ENCODE assay signal across 18 cellular contexts in genomic region chr3:159346504-159346903, GRCh38.
DNase-seq lines count a peak whose midpoint lies in the region; ATAC-seq and TF ChIP-seq lines count a peak whose summit lies in the region.
"Had no signal": no experiment of that assay in that cellular context is flagged by ENCODE, and none has a peak within 500 bp of the region (broad histone marks: within the 10 kb centered on the region; RNA-seq: fewer than 3 reads in every experiment).

No MANE protein-coding gene starts in this region.

- peaks cover 13% of the 10 kb centered on the region; the same call in 1 of the 2 replicates for H3K27me3 ChIP-seq in GM23248 (replicated peaks; ENCODE audit: insufficient read depth)
- H3K27me3 ChIP-seq in PC-3 (ENCODE audit: low read length) = no peaks in the 10 kb centered on the region
- peaks cover 22% of the 10 kb centered on the region for H3K27me3 ChIP-seq in foreskin keratinocyte
- H3K27me3 ChIP-seq: BE2C had no signal

- H2AFZ ChIP-seq in GM23248 (no peak overlapping the region), PC-3 (ENCODE audit: low read length) (no peak overlapping the region)
- H2AFZ ChIP-seq: GM23338 had no signal

- intact Hi-C loops in PC-3 (cut with micrococcal nuclease) (no loop called here), posterior cingulate gyrus (cut with DNase I) (no loop called here)

- H4K20me1 ChIP-seq in GM23248 (ENCODE audit: insufficient read depth) (no peaks in the 10 kb centered on the region), PC-3 (ENCODE audit: low read length) (no peaks in the 10 kb centered on the region)

- H3K36me3 ChIP-seq in GM23248 (ENCODE audit: low read depth) = no peaks in the 10 kb centered on the region
- no peaks in the 10 kb centered on the region for H3K36me3 ChIP-seq in PC-3 (ENCODE audit: low read depth, low read length)
- H3K36me3 ChIP-seq: BE2C had no signal

- no peaks in the 10 kb centered on the region for H3K9me3 ChIP-seq in GM23248 (ENCODE audit: low read depth)
- H3K9me3 ChIP-seq in PC-3 (ENCODE audit: low read length) = no peaks in the 10 kb centered on the region
- H3K9me3 ChIP-seq: BE2C, Caco-2 had no signal

- peak; percentile 20; the same call in 1 of the 2 replicates for TF ChIP-seq CTCF in C4-2B (conservative IDR thresholded peaks at IDR 0.05)
- no peak; the same call in 1 of the 2 replicates for TF ChIP-seq CTCF in PC-3 (conservative IDR thresholded peaks at IDR 0.05; ENCODE audit: low read depth, low read length)
- TF ChIP-seq CTCF in foreskin keratinocyte (conservative IDR thresholded peaks at IDR 0.05) = peak; percentile 22

- POLR2A ChIA-PET in PC-3 (lab: Charles Lee; ENCODE audit: unreplicated experiment) = no interaction called here

- ATAC-seq in PC-3 (no peak), foreskin keratinocyte (no peak)
- ATAC-seq: GM12878, GM23338, K562 had no signal

- H3K9me2 ChIP-seq in GM23248 (ENCODE audit: insufficient read depth) (no peaks in the 10 kb centered on the region), PC-3 (replicated peaks; ENCODE audit: low read length) (no peaks in the 10 kb centered on the region)

- H3F3A ChIP-seq in GM23248 (ENCODE audit: insufficient read depth) (no peaks in the 10 kb centered on the region), PC-3 (ENCODE audit: low read length, unreplicated experiment) (no peaks in the 10 kb centered on the region)

- BruUV-seq in PC-3 (replicated peaks; lab: Mats Ljungman, UMichigan) = no TSS peak

- in situ Hi-C loops in GM23248 (cut with MboI) = no loop called here

- H3K4me2 ChIP-seq in GM23248 (ENCODE audit: unreplicated experiment) (no peak overlapping the region), PC-3 (ENCODE audit: low read length) (no peak overlapping the region)
- H3K4me2 ChIP-seq: GM23338 had no signal

- CTCF ChIA-PET in PC-3 (lab: Charles Lee) = no interaction called here

- H3K4me1 ChIP-seq in GM23248 (ENCODE audit: insufficient read depth) (no peaks in the 10 kb centered on the region), PC-3 (ENCODE audit: insufficient read depth, low read length) (no peaks in the 10 kb centered on the region), foreskin keratinocyte (no peaks in the 10 kb centered on the region)
- H3K4me1 ChIP-seq: BE2C, Caco-2 had no signal

- DNase-seq in GM23248 = peak; percentile 1
- DNase-seq in PC-3 = peak; percentile 25
- no peak for DNase-seq in foreskin keratinocyte
- DNase-seq in posterior cingulate gyrus = no peak
- no peak for DNase-seq in NCI-H2171 (lab: John Stamatoyannopoulos, UW)
- no peak for DNase-seq in SW 1271 (lab: John Stamatoyannopoulos, UW)
- no peak for DNase-seq in NCI-H146 treated with DMSO at 0.1 percent for 48 hours (lab: John Stamatoyannopoulos, UW; ENCODE audit: unreplicated experiment)
- DNase-seq: BE2C; C1 segment of cervical spinal cord; Caco-2; CD4-positive, alpha-beta T cell; DMS79 treated with DMSO at 0.1 percent for 48 hours; HCEC 1CT; IMR-90 had no signal

- H3K4me3 ChIP-seq in GM23248 (no peak overlapping the region), PC-3 (ENCODE audit: low read length) (no peak overlapping the region)
- H3K4me3 ChIP-seq: GM12878, GM23338, K562 had no signal

- H3K79me2 ChIP-seq in GM23248 (ENCODE audit: insufficient read depth) (no peaks in the 10 kb centered on the region), PC-3 (ENCODE audit: low read length) (no peaks in the 10 kb centered on the region)

- WGBS in GM23248 (ENCODE audit: low coverage in 1 of 2, low lambda C conversion rate in 2 of 2, missing lambda C conversion rate in 2 of 2), 2 experiments = 4 to 6% methylated on average over 4 of the region's 4 CpGs

- H3K27ac ChIP-seq in C4-2B (no peak overlapping the region), GM23248 (no peak overlapping the region), PC-3 (ENCODE audit: low read length) (no peak overlapping the region), foreskin keratinocyte (no peak overlapping the region)

- no peak overlapping the region for H3K9ac ChIP-seq in GM23248
- no peak overlapping the region for H3K9ac ChIP-seq in PC-3 (ENCODE audit: low read length)

Comparison
In these comparisons a context has a peak if more than half of its experiments do, and no peak if none do; other contexts are left out.
1. DNase-seq: peak in GM23248 (single experiment) and PC-3 (single experiment); none in foreskin keratinocyte (0 of 2), posterior cingulate gyrus (0 of 10), NCI-H2171 (single experiment), SW 1271 (0 of 2) and NCI-H146 treated with DMSO at 0.1 percent for 48 hours (single experiment).